ENCODE assay signal across 9 cellular contexts in the genomic region with DNA sequence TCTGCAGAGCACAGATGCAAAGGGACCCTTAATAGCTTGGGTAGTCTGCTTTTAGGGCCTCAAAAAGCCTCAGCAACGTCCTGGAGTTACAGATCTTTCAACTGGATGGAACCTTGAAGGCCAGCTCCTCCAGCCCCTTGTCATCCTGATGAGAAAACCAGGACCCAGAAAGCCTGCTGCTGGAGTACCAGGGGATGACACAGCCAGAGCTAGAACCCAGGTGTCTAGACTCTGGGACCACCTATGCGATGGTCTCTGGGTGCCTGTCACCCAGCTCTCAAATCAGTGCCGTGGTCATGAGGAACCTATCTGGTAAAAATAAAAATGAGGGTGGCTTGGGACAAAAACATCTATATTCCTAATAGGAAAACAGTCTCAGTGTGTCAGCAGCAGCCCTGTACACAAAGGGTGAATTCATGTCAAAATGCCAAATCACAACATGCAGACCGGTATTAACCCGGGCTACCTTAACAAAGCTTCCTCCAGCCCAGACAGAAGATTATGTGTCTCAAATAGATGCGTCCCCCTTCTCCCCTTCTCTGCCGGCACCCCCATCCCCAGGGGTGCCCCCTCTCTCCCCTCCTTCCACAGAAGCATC. TPM values are rescaled to one million over a fixed set of nuclear protein-coding genes. Genes with fewer than 3 reads are reported as not detected.
A peak's percentile ranks its signal among the peaks of the same experiment; 100 is the strongest.
DNase-seq lines count a peak whose midpoint lies in the region; ATAC-seq and TF ChIP-seq lines count a peak whose summit lies in the region.
"Had no signal": no experiment of that assay in that cellular context is flagged by ENCODE, and none has a peak within 500 bp of the region (broad histone marks: within the 10 kb centered on the region; RNA-seq: fewer than 3 reads in every experiment).

No MANE protein-coding gene starts in this region.

- no peaks in the 10 kb centered on the region for H3K36me3 ChIP-seq in breast epithelium

- intact Hi-C loops in activated CD8-positive, alpha-beta T cell treated with anti-CD3 and anti-CD28 coated beads for 36 hours (cut with micrococcal nuclease): no loop called here
- intact Hi-C loops in breast epithelium (cut with DNase I; ENCODE audit: low total_unique reads): no loop called here

- no peak for TF ChIP-seq POLR2A in breast epithelium (IDR thresholded peaks at IDR 0.05)

- peak overlapping the region; percentile 93 for H3K27ac Mint-ChIP-seq in activated CD8-positive, alpha-beta T cell treated with anti-CD3 and anti-CD28 coated beads, Interleukin-2, amount 10 ng/mL, durations not matched to agents 7 days and 5 days
- H3K27ac Mint-ChIP-seq in activated CD8-positive, alpha-beta T cell treated with anti-CD3 and anti-CD28 coated beads for 36 hours: no peak overlapping the region

- H3K9me3 Mint-ChIP-seq in activated CD8-positive, alpha-beta T cell treated with anti-CD3 and anti-CD28 coated beads, Interleukin-2, amount 10 ng/mL, durations not matched to agents 7 days and 5 days (ENCODE audit: insufficient read depth): no peaks in the 10 kb centered on the region
- no peaks in the 10 kb centered on the region for H3K9me3 Mint-ChIP-seq in activated CD8-positive, alpha-beta T cell treated with anti-CD3 and anti-CD28 coated beads for 36 hours

- POLR2A ChIA-PET in activated CD8-positive, alpha-beta T cell treated with anti-CD3 and anti-CD28 coated beads, Interleukin-2, amount 10 ng/mL, durations not matched to agents 7 days and 5 days (lab: Charles Lee): no interaction called here
- POLR2A ChIA-PET in activated CD8-positive, alpha-beta T cell treated with anti-CD3 and anti-CD28 coated beads for 36 hours (lab: Charles Lee): interaction anchor here (3.9 kb wide), 1 partner anchor 18 kb away, joined by 11 read pairs; no protein-coding TSS in a partner anchor

- peaks cover 71% of the 10 kb centered on the region for H3K4me1 Mint-ChIP-seq in activated CD8-positive, alpha-beta T cell treated with anti-CD3 and anti-CD28 coated beads, Interleukin-2, amount 10 ng/mL, durations not matched to agents 7 days and 5 days (ENCODE audit: low read depth)
- H3K4me1 Mint-ChIP-seq in activated CD8-positive, alpha-beta T cell treated with anti-CD3 and anti-CD28 coated beads for 36 hours (ENCODE audit: low read depth): peaks cover 59% of the 10 kb centered on the region

- TF ChIP-seq CTCF in activated CD8-positive, alpha-beta T cell treated with anti-CD3 and anti-CD28 coated beads for 36 hours (IDR thresholded peaks at IDR 0.05): no peak
- no peak for TF ChIP-seq CTCF in breast epithelium (IDR thresholded peaks at IDR 0.05)

- peaks cover 58% of the 10 kb centered on the region for H3K36me3 Mint-ChIP-seq in activated CD8-positive, alpha-beta T cell treated with anti-CD3 and anti-CD28 coated beads, Interleukin-2, amount 10 ng/mL, durations not matched to agents 7 days and 5 days (ENCODE audit: low read depth)
- peaks cover 40% of the 10 kb centered on the region for H3K36me3 Mint-ChIP-seq in activated CD8-positive, alpha-beta T cell treated with anti-CD3 and anti-CD28 coated beads for 36 hours (ENCODE audit: low read depth)

- H3K27me3 ChIP-seq in breast epithelium (no peaks in the 10 kb centered on the region), layer of hippocampus (ENCODE audit: control insufficient read depth, insufficient read depth, low read length) (no peaks in the 10 kb centered on the region)

- DNase-seq in activated CD8-positive, alpha-beta T cell treated with anti-CD3 and anti-CD28 coated beads, Interleukin-2, amount 10 ng/mL, durations not matched to agents 7 days and 5 days: no peak
- no peak for DNase-seq in activated CD8-positive, alpha-beta T cell treated with anti-CD3 and anti-CD28 coated beads for 36 hours
- DNase-seq in breast epithelium (ENCODE audit: low spot score in 2 of 2): no peak
- no peak for DNase-seq in NCI-H2029 (lab: John Stamatoyannopoulos, UW)
- no peak for DNase-seq in activated gamma-delta T cell treated with Interleukin-2 at 50 U/mL for 16 hours
- no peak for DNase-seq in activated CD4-positive, alpha-beta T cell treated with anti-CD3 and anti-CD28 coated beads, Interleukin-2, amount 50 U/mL, for 1 hour
- DNase-seq: NCI-H526 treated with DMSO at 0.1 percent for 48 hours had no signal

- CTCF ChIA-PET in activated CD8-positive, alpha-beta T cell treated with anti-CD3 and anti-CD28 coated beads, Interleukin-2, amount 10 ng/mL, durations not matched to agents 7 days and 5 days (lab: Charles Lee): interaction anchor here (0.8 to 3.7 kb wide), 4 partner anchors 8 to 146 kb away, joined by 3 to 18 read pairs (median 10); no protein-coding TSS in a partner anchor
- CTCF ChIA-PET in activated CD8-positive, alpha-beta T cell treated with anti-CD3 and anti-CD28 coated beads for 36 hours (lab: Charles Lee): no interaction called here

- H3K4me3 Mint-ChIP-seq in activated CD8-positive, alpha-beta T cell treated with anti-CD3 and anti-CD28 coated beads, Interleukin-2, amount 10 ng/mL, durations not matched to agents 7 days and 5 days: peak overlapping the region; percentile 66
- H3K4me3 Mint-ChIP-seq in activated CD8-positive, alpha-beta T cell treated with anti-CD3 and anti-CD28 coated beads for 36 hours: no peak overlapping the region

- peaks cover 6 to 10% of the 10 kb centered on the region in 2 donors for H3K4me1 ChIP-seq in breast epithelium

- peak overlapping the region; percentile 34 to 68 (median 44) for H3K4me3 ChIP-seq in breast epithelium

- no peaks in the 10 kb centered on the region for H3K27me3 Mint-ChIP-seq in activated CD8-positive, alpha-beta T cell treated with anti-CD3 and anti-CD28 coated beads, Interleukin-2, amount 10 ng/mL, durations not matched to agents 7 days and 5 days (ENCODE audit: low read depth)
- H3K27me3 Mint-ChIP-seq in activated CD8-positive, alpha-beta T cell treated with anti-CD3 and anti-CD28 coated beads for 36 hours: no peaks in the 10 kb centered on the region

- H3K27ac ChIP-seq in breast epithelium (peak overlapping the region; percentile 63 to 91), layer of hippocampus (ENCODE audit: low read depth, low read length) (peak overlapping the region; percentile 49), temporal lobe (ENCODE audit: low read depth, low read length) (peak overlapping the region; percentile 22)

- H3K9me3 ChIP-seq in breast epithelium: no peaks in the 10 kb centered on the region

- ATAC-seq in activated CD8-positive, alpha-beta T cell treated with anti-CD3 and anti-CD28 coated beads, Interleukin-2, amount 10 ng/mL, durations not matched to agents 7 days and 5 days: no peak
- no peak for ATAC-seq in activated CD8-positive, alpha-beta T cell treated with anti-CD3 and anti-CD28 coated beads for 36 hours

RNA-seq across cellular contexts. Expression of a gene that starts 28.5 kb away (rescaled TPM):
- 10 to 100 TPM; 23.8 to 24.1 TPM for total RNA-seq in activated CD8-positive, alpha-beta T cell treated with anti-CD3 and anti-CD28 coated beads, Interleukin-2, amount 10 ng/mL, durations not matched to agents 7 days and 5 days
- total RNA-seq in activated CD8-positive, alpha-beta T cell treated with anti-CD3 and anti-CD28 coated beads for 36 hours: 10 to 100 TPM; 17.4 to 18.1 TPM
- 10 to 100 TPM; 17.4 to 21.2 (median 20.6) TPM for total RNA-seq in breast epithelium
- total RNA-seq in temporal lobe: 11.1 TPM

Comparison
In these comparisons a context has a peak if more than half of its experiments do, and no peak if none do; other contexts are left out.
1. H3K27ac ChIP-seq: peak in every context shown above with its lines; median percentile 77 in breast epithelium; 49 in layer of hippocampus; 22 in temporal lobe.